Comparison of ENCODE assay signal across 8 cellular contexts in genomic region chr15:64702816-64703631, GRCh38.
A peak's percentile ranks its signal among the peaks of the same experiment; 100 is the strongest.
DNase-seq lines count a peak whose midpoint lies in the region; ATAC-seq and TF ChIP-seq lines count a peak whose summit lies in the region.

No MANE protein-coding gene starts in this region.

- peaks cover 4% of the 10 kb centered on the region for H3K36me3 Mint-ChIP-seq in activated T-cell treated with anti-CD3 and anti-CD28 coated beads, Interleukin-2, amount 50 U/mL, for 4 hours (ENCODE audit: insufficient read depth)

- peaks cover 25% of the 10 kb centered on the region; the same call in 1 of the 2 replicates for H3K4me1 ChIP-seq in PC-9 (replicated peaks; ENCODE audit: insufficient read depth)
- peaks cover 3 to 9% of the 10 kb centered on the region in 2 donors for H3K4me1 ChIP-seq in esophagus (ENCODE audit: control insufficient read depth in 2 of 2, insufficient read depth in 2 of 2, low read length in 1 of 2)
- peaks cover 36 to 52% of the 10 kb centered on the region in 2 donors for H3K4me1 ChIP-seq in muscle layer of duodenum (ENCODE audit: control insufficient read depth in 1 of 2, insufficient read depth in 2 of 2, low read length in 2 of 2)

- H3K4me1 Mint-ChIP-seq in activated T-cell treated with anti-CD3 and anti-CD28 coated beads, Interleukin-2, amount 50 U/mL, for 4 hours (ENCODE audit: low read depth), result peaks cover 54% of the 10 kb centered on the region

- peak overlapping the region; percentile 89 for H3K4me3 Mint-ChIP-seq in activated T-cell treated with anti-CD3 and anti-CD28 coated beads, Interleukin-2, amount 50 U/mL, for 4 hours

- intact Hi-C loops in PC-9 (cut with micrococcal nuclease; ENCODE audit: unreplicated experiment), result no loop called here

- H3K9me3 ChIP-seq in PC-9 (ENCODE audit: insufficient read depth, low read depth) (no peaks in the 10 kb centered on the region), esophagus (ENCODE audit: control insufficient read depth in 2 of 2, insufficient read depth in 1 of 2, low read depth in 1 of 2, low read length in 1 of 2) (no peaks in the 10 kb centered on the region), muscle layer of duodenum (ENCODE audit: control insufficient read depth in 1 of 2, low read length in 2 of 2) (no peaks in the 10 kb centered on the region)

- H3K27ac ChIP-seq in PC-9 (no peak overlapping the region), esophagus (ENCODE audit: low read depth in 2 of 2, low read length in 1 of 2) (peak overlapping the region; percentile 71 to 95), muscle layer of duodenum (ENCODE audit: low read length) (peak overlapping the region; percentile 80)

- POLR2A ChIA-PET in PC-9 (lab: Charles Lee; ENCODE audit: unreplicated experiment), result no interaction called here

- peak overlapping the region; percentile 90 for H2AFZ ChIP-seq in PC-9

- no peaks in the 10 kb centered on the region for H3K9me3 Mint-ChIP-seq in activated T-cell treated with anti-CD3 and anti-CD28 coated beads, Interleukin-2, amount 50 U/mL, for 4 hours

- peaks cover 3% of the 10 kb centered on the region; the same call in 1 of the 2 replicates for H4K20me1 ChIP-seq in PC-9 (ENCODE audit: insufficient read depth)

- TF ChIP-seq CTCF in PC-9 (conservative IDR thresholded peaks at IDR 0.05), result no peak

- ATAC-seq in GM21717 (IDR thresholded peaks at IDR 0.05; ENCODE audit: unreplicated experiment), result peak; percentile 53
- peak; percentile 93 to 95 for ATAC-seq in activated T-cell treated with anti-CD3 and anti-CD28 coated beads, Interleukin-2, amount 50 U/mL, for 4 hours

- no peaks in the 10 kb centered on the region for H3K27me3 Mint-ChIP-seq in activated T-cell treated with anti-CD3 and anti-CD28 coated beads, Interleukin-2, amount 50 U/mL, for 4 hours (ENCODE audit: low read depth)

- H3K79me2 ChIP-seq in PC-9 (ENCODE audit: low read depth), result peaks cover 44% of the 10 kb centered on the region

- WGBS in esophagus, 2 donors, result 0 to 1% methylated on average over 29 to 62 of the region's 62 CpGs

- CTCF ChIA-PET in PC-9 (lab: Charles Lee), result no interaction called here

- peak overlapping the region; percentile 73 for H3K4me3 ChIP-seq in PC-9
- H3K4me3 ChIP-seq in esophagus (ENCODE audit: low read depth in 1 of 2, low read length in 2 of 2), result peak overlapping the region; percentile 62 to 82
- H3K4me3 ChIP-seq in muscle layer of duodenum (ENCODE audit: low read depth in 1 of 2, low read length in 2 of 2), result peak overlapping the region; percentile 81 to 84

- peak overlapping the region; percentile 84 for H3K4me2 ChIP-seq in PC-9

- DNase-seq in DMS 273 (lab: John Stamatoyannopoulos, UW; ENCODE audit: unreplicated experiment), result peak; percentile 94
- DNase-seq in KG1 (lab: John Stamatoyannopoulos, UW), result peak; percentile 84
- peak; percentile 62 to 94 for DNase-seq in PC-9
- DNase-seq in activated T-cell treated with anti-CD3 and anti-CD28 coated beads, Interleukin-2, amount 50 U/mL, for 4 hours, result peak; percentile 92
- peak; percentile 87 to 93 for DNase-seq in stimulated activated CD8-positive, alpha-beta memory T cell treated with anti-CD3 and anti-CD28 coated beads, Interleukin-7, amount 100 ng/mL, for 1 hour (ENCODE audit: low read depth in 2 of 2)

- H3K36me3 ChIP-seq in PC-9 (ENCODE audit: low read depth) (no peaks in the 10 kb centered on the region), esophagus (ENCODE audit: control insufficient read depth in 2 of 2, insufficient read depth in 2 of 2, low read length in 1 of 2) (no peaks in the 10 kb centered on the region), muscle layer of duodenum (ENCODE audit: control insufficient read depth in 1 of 2, insufficient read depth in 2 of 2, low read length in 2 of 2) (no peaks in the 10 kb centered on the region)

- no peaks in the 10 kb centered on the region for H3K9me2 ChIP-seq in PC-9 (ENCODE audit: insufficient read depth)

- H3K27me3 ChIP-seq in PC-9 (ENCODE audit: insufficient read depth, low read depth) (no peaks in the 10 kb centered on the region), esophagus (ENCODE audit: control insufficient read depth in 1 of 2, insufficient read depth in 2 of 2, low read length in 2 of 2) (no peaks in the 10 kb centered on the region), muscle layer of duodenum (ENCODE audit: low read depth, low read length) (no peaks in the 10 kb centered on the region)

- no peaks in the 10 kb centered on the region; the same call in 1 of the 2 replicates for H3F3A ChIP-seq in PC-9 (ENCODE audit: insufficient read depth, low read depth)

- no TSS peak for BruUV-seq in PC-9 (replicated peaks; lab: Mats Ljungman, UMichigan)
